In genomic region chr2:43609304-43609883, GRCh38 we compare ENCODE assay signal across 8 cellular contexts. TPM values are rescaled to one million over a fixed set of nuclear protein-coding genes. Genes with fewer than 3 reads are reported as not detected.
A peak's percentile ranks its signal among the peaks of the same experiment; 100 is the strongest.
DNase-seq lines count a peak whose midpoint lies in the region; ATAC-seq and TF ChIP-seq lines count a peak whose summit lies in the region.

No MANE protein-coding gene starts in this region.

- H3K9ac ChIP-seq in liver (ENCODE audit: low read depth in 1 of 2, low read length in 2 of 2), result no peak overlapping the region

- TF ChIP-seq RAD21 in liver (IDR thresholded peaks at IDR 0.05), result peak; percentile 80 to 86

- no peaks in the 10 kb centered on the region for H3K9me3 Mint-ChIP-seq in type B pancreatic cell

- H3K4me1 ChIP-seq in liver (ENCODE audit: control insufficient read depth in 4 of 4, insufficient read depth in 4 of 4, low read length in 3 of 4), result peaks cover 0 to 4% (median 1%) of the 10 kb centered on the region in 4 donors

- no peaks in the 10 kb centered on the region for H3K36me3 Mint-ChIP-seq in type B pancreatic cell

- H3K9me3 ChIP-seq in liver (ENCODE audit: control insufficient read depth in 4 of 4, low read length in 3 of 4), result no peaks in the 10 kb centered on the region

- H3K27ac Mint-ChIP-seq in type B pancreatic cell, result no peak overlapping the region

- H3K4me3 ChIP-seq in coronary artery (no peak overlapping the region), liver (ENCODE audit: low read depth in 1 of 3, low read length in 3 of 3) (no peak overlapping the region)

- ATAC-seq in HG02870 (IDR thresholded peaks at IDR 0.05; ENCODE audit: unreplicated experiment), result no peak

- H3K27ac ChIP-seq in coronary artery (no peak overlapping the region), liver (ENCODE audit: low read depth in 1 of 2, low read length in 2 of 2) (no peak overlapping the region)

- no peaks in the 10 kb centered on the region for H3K27me3 Mint-ChIP-seq in type B pancreatic cell

- H3K27me3 ChIP-seq in liver (ENCODE audit: control insufficient read depth in 4 of 4, insufficient read depth in 4 of 4, low read length in 3 of 4), result no peaks in the 10 kb centered on the region

- H3K36me3 ChIP-seq in liver (ENCODE audit: control insufficient read depth in 4 of 4, insufficient read depth in 3 of 4, low read depth in 1 of 4, low read length in 3 of 4), result no peaks in the 10 kb centered on the region

- DNase-seq in AG08395 (ENCODE audit: low spot score), result peak; percentile 62
- peak; percentile 18 for DNase-seq in GM04504 (ENCODE audit: low read depth)
- DNase-seq in SKM-1 (lab: John Stamatoyannopoulos, UW; ENCODE audit: unreplicated experiment), result peak; percentile 15
- no peak for DNase-seq in coronary artery (ENCODE audit: low spot score)
- DNase-seq in type B pancreatic cell (ENCODE audit: extremely low spot score, unreplicated experiment), result no peak

- 24% methylated on average over 4 of the region's 4 CpGs for WGBS in liver

- TF ChIP-seq CTCF in LNCAP (IDR thresholded peaks at IDR 0.05), result peak; percentile 51
- TF ChIP-seq CTCF in coronary artery (IDR thresholded peaks at IDR 0.05), result peak; percentile 62
- peak; percentile 66 for TF ChIP-seq CTCF in liver (IDR thresholded peaks at IDR 0.05; ENCODE audit: low read depth, low read length, missing input control)
- peak; percentile 85 for TF ChIP-seq CTCF in type B pancreatic cell (conservative IDR thresholded peaks at IDR 0.05)

- H3K4me3 Mint-ChIP-seq in type B pancreatic cell, result no peak overlapping the region

- peaks cover 12% of the 10 kb centered on the region for H3K4me1 Mint-ChIP-seq in type B pancreatic cell (ENCODE audit: unreplicated experiment)

TF ChIP-seq in liver, 16 proteins besides CTCF, POLR2A, EP300 and RAD21:
- peak; percentile 16 for TF ChIP-seq NR2F2 (IDR thresholded peaks at IDR 0.05)
- TF ChIP-seq, protein P1, sequence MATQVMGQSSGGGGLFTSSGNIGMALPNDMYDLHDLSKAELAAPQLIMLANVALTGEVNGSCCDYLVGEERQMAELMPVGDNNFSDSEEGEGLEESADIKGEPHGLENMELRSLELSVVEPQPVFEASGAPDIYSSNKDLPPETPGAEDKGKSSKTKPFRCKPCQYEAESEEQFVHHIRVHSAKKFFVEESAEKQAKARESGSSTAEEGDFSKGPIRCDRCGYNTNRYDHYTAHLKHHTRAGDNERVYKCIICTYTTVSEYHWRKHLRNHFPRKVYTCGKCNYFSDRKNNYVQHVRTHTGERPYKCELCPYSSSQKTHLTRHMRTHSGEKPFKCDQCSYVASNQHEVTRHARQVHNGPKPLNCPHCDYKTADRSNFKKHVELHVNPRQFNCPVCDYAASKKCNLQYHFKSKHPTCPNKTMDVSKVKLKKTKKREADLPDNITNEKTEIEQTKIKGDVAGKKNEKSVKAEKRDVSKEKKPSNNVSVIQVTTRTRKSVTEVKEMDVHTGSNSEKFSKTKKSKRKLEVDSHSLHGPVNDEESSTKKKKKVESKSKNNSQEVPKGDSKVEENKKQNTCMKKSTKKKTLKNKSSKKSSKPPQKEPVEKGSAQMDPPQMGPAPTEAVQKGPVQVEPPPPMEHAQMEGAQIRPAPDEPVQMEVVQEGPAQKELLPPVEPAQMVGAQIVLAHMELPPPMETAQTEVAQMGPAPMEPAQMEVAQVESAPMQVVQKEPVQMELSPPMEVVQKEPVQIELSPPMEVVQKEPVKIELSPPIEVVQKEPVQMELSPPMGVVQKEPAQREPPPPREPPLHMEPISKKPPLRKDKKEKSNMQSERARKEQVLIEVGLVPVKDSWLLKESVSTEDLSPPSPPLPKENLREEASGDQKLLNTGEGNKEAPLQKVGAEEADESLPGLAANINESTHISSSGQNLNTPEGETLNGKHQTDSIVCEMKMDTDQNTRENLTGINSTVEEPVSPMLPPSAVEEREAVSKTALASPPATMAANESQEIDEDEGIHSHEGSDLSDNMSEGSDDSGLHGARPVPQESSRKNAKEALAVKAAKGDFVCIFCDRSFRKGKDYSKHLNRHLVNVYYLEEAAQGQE (IDR thresholded peaks at IDR 0.05), result no peak

RNA-seq across cellular contexts. Expression of gene THADA, which starts 13.6 kb away (rescaled TPM):
- 10 to 100 TPM; 15.8 to 37.2 TPM for total RNA-seq in liver
- polyA plus RNA-seq in liver, result 10 to 100 TPM; 12.0 to 28.8 TPM
- total RNA-seq in type B pancreatic cell (ENCODE audit: low replicate concordance), result 35.6 and 59.8 TPM in 2 replicates

RNA-seq across cellular contexts. Expression of gene PLEKHH2, which starts 27.7 kb away (rescaled TPM):
- total RNA-seq in liver (1 to 10 TPM; 1.4 to 3.8 TPM), type B pancreatic cell (ENCODE audit: low replicate concordance) (0.81 and 3.5 TPM in 2 replicates)
- under 1 TPM; 0.51 to 0.69 TPM for polyA plus RNA-seq in liver

Comparison
In these comparisons a context has a peak if more than half of its experiments do, and no peak if none do; other contexts are left out.
1. DNase-seq: peak in AG08395 (single experiment), GM04504 (single experiment) and SKM-1 (single experiment); none in coronary artery (single experiment) and type B pancreatic cell (single experiment).
2. Peak in every context shown above with its lines, with median percentiles within 50 percentile points of each other: CTCF ChIP-seq.